Comparison of ENCODE assay signal across 1 cellular context in genomic region chr7:85285502-85285901, GRCh38.
TF ChIP-seq lines count a peak whose summit lies in the region.

No MANE protein-coding gene starts in this region.

TF ChIP-seq in GM23338, 12 proteins besides CTCF, POLR2A, EP300 and RAD21 (continued from another document):
- no peak for TF ChIP-seq ZNF462 (CRISPR knock-in tag; IDR thresholded peaks at IDR 0.05)
- TF ChIP-seq STAT1 (IDR thresholded peaks at IDR 0.05; ENCODE audit: unreplicated experiment) = no peak
